8 cellular contexts compared by ENCODE assay signal in genomic region chr1:175244206-175244605, GRCh38. TPM values are rescaled to one million over a fixed set of nuclear protein-coding genes. Genes with fewer than 3 reads are reported as not detected.
"Had no signal": no experiment of that assay in that cellular context is flagged by ENCODE, and none has a peak within 500 bp of the region (broad histone marks: within the 10 kb centered on the region; RNA-seq: fewer than 3 reads in every experiment).

No MANE protein-coding gene starts in this region.

- H3K4me3 Mint-ChIP-seq: IgD-negative memory B cell had no signal

- H3K36me3 Mint-ChIP-seq: IgD-negative memory B cell had no signal

- H3K9me3 ChIP-seq: HAP-1 had no signal

- H3K27ac ChIP-seq: GM23248, HL-60 had no signal

- H3K4me1 ChIP-seq: HAP-1 had no signal

- H3K27ac Mint-ChIP-seq: IgD-negative memory B cell had no signal

- H3K27me3 Mint-ChIP-seq: IgD-negative memory B cell had no signal

- DNase-seq: GM23248, GOT3, H7, KBM-7 had no signal

- H3K36me3 ChIP-seq: HAP-1 had no signal

- H3K9ac ChIP-seq: GM23248 had no signal

- H3K4me3 ChIP-seq: GM23248, HAP-1 had no signal

RNA-seq across cellular contexts. Expression of gene KIAA0040, which starts 51.6 kb away (rescaled TPM):
- total RNA-seq: HT1080 had no signal
